Comparison of ENCODE assay signal across 8 cellular contexts in the genomic region with DNA sequence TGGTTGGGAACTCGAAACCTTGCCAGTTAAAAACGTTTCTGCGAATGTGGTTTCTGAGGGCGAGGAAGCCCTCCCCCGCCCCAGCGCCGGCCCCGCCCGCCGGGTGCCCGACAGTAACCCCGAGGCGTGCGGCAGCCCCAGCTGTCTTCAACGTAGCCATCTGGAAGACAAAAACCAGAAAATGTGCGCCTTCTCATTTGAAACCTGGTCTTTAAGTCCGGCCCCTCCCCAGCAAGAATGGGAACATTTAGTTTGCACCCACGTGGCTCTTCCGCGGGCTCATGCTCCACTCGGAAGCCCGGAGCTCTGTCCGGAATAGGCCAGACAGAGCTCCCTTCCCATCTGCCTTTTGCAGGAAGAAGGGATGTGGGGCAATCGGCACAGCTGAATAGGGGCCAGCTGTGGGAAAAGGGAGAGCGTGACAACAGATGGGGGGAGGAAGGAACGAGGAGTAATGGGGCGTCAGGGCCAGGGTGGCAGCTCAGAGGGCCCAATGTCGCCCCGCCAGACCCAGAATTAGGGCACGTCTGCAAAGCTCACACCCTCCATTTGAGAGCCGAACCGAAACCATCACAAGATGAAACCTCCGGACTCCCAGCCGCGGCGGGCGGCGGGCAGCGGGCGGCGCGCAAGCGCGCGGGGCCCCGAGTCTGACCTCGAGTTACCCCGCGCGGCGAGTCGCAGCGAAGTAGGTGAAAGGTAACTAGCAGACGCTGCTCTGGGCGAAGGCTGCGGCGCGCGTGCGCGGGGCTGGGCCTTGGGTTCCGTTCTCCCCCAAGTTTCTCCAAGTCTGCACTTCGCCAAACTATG.
DNase-seq lines count a peak whose midpoint lies in the region; ATAC-seq and TF ChIP-seq lines count a peak whose summit lies in the region.

No MANE protein-coding gene starts in this region.

- TF ChIP-seq RAD21 in Ishikawa (IDR thresholded peaks at IDR 0.05; ENCODE audit: low read depth): no peak

- DNase-seq in DMS114 treated with DMSO at 0.1 percent for 48 hours (lab: John Stamatoyannopoulos, UW; ENCODE audit: unreplicated experiment) (peak; percentile 14), RWPE2 (ENCODE audit: low spot score) (peak; percentile 76), fibroblast of pulmonary artery (ENCODE audit: low read depth) (peak; percentile 96)
- peak; percentile 75 for DNase-seq in activated T-helper 9 cell treated with anti-CD3 and anti-CD28 coated beads, Interleukin-2, amount 50 U/mL, for 16 hours (ENCODE audit: low read depth)
- peak; percentile 93 for DNase-seq in natural killer cell treated with Interleukin-12 subunit alpha and Interleukin-12 subunit beta and Interleukin-15 and Interleukin-18, amount 100 ng/mL, for 72 hours (ENCODE audit: low spot score)
- peak; percentile 74 for DNase-seq in stimulated activated naive CD4-positive, alpha-beta T cell treated with Interleukin-2 at 50 U/mL for 16 hours (lab: John Stamatoyannopoulos, UW)

- no peaks in the 10 kb centered on the region for H3K36me3 ChIP-seq in RWPE2 (ENCODE audit: low read depth)

- peaks cover 6% of the 10 kb centered on the region for H3K4me1 ChIP-seq in RWPE2 (ENCODE audit: insufficient read depth, poor library complexity, severe bottlenecking)

- no peaks in the 10 kb centered on the region for H3K9me3 ChIP-seq in RWPE2 (ENCODE audit: severe bottlenecking)

- H3K27ac ChIP-seq in RWPE2 (ENCODE audit: poor library complexity, severe bottlenecking): peak overlapping the region; percentile 54

- peak; percentile 84 for ATAC-seq in GM21576 (IDR thresholded peaks at IDR 0.05; ENCODE audit: unreplicated experiment)
- ATAC-seq in RWPE2 (ENCODE audit: low read depth): peak; percentile 75
- ATAC-seq in natural killer cell treated with Interleukin-12 subunit alpha and Interleukin-12 subunit beta and Interleukin-15 and Interleukin-18, amount 100 ng/mL, for 72 hours: peak; percentile 92

- peak overlapping the region; percentile 91 for H3K4me3 Mint-ChIP-seq in natural killer cell treated with Interleukin-12 subunit alpha and Interleukin-12 subunit beta and Interleukin-15 and Interleukin-18, amount 100 ng/mL, for 72 hours

- H3K4me1 Mint-ChIP-seq in natural killer cell treated with Interleukin-12 subunit alpha and Interleukin-12 subunit beta and Interleukin-15 and Interleukin-18, amount 100 ng/mL, for 72 hours (ENCODE audit: low read depth in 2 of 2): peaks cover 34 to 45% of the 10 kb centered on the region in 2 donors

- no peak for TF ChIP-seq EP300 in Ishikawa (IDR thresholded peaks at IDR 0.05; ENCODE audit: borderline replicate concordance)

- peaks cover 15 to 19% of the 10 kb centered on the region in 2 donors for H3K27me3 Mint-ChIP-seq in natural killer cell treated with Interleukin-12 subunit alpha and Interleukin-12 subunit beta and Interleukin-15 and Interleukin-18, amount 100 ng/mL, for 72 hours

- TF ChIP-seq CTCF in RWPE2 (IDR thresholded peaks at IDR 0.05; ENCODE audit: poor library complexity, severe bottlenecking) (no peak), fibroblast of pulmonary artery (IDR thresholded peaks at IDR 0.05; ENCODE audit: low read length, missing control alignments) (no peak)

- H3K36me3 Mint-ChIP-seq in natural killer cell treated with Interleukin-12 subunit alpha and Interleukin-12 subunit beta and Interleukin-15 and Interleukin-18, amount 100 ng/mL, for 72 hours: no peaks in the 10 kb centered on the region

- H3K4me3 ChIP-seq in RWPE2 (ENCODE audit: severe bottlenecking) (peak overlapping the region; percentile 44), fibroblast of pulmonary artery (replicated peaks; ENCODE audit: low read depth, low read length) (peak overlapping the region; percentile 66)

- H3K27ac Mint-ChIP-seq in natural killer cell treated with Interleukin-12 subunit alpha and Interleukin-12 subunit beta and Interleukin-15 and Interleukin-18, amount 100 ng/mL, for 72 hours: peak overlapping the region; percentile 87 to 89

- no peaks in the 10 kb centered on the region for H3K9me3 Mint-ChIP-seq in natural killer cell treated with Interleukin-12 subunit alpha and Interleukin-12 subunit beta and Interleukin-15 and Interleukin-18, amount 100 ng/mL, for 72 hours

- H3K27me3 ChIP-seq in RWPE2 (ENCODE audit: insufficient read depth, poor library complexity, severe bottlenecking): no peaks in the 10 kb centered on the region

TF ChIP-seq in Ishikawa, 13 proteins besides CTCF, POLR2A, EP300 and RAD21:
- TF ChIP-seq, protein P1, sequence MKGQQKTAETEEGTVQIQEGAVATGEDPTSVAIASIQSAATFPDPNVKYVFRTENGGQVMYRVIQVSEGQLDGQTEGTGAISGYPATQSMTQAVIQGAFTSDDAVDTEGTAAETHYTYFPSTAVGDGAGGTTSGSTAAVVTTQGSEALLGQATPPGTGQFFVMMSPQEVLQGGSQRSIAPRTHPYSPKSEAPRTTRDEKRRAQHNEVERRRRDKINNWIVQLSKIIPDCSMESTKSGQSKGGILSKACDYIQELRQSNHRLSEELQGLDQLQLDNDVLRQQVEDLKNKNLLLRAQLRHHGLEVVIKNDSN (IDR thresholded peaks at IDR 0.05): 0 out of 2 replicates have a peak, but pooled peaks have one; percentile 29
- TF ChIP-seq MAX (IDR thresholded peaks at IDR 0.05) (peak; percentile 83; the same call in 1 of the 2 replicates), CEBPB (IDR thresholded peaks at IDR 0.05) (no peak), TAF1 (IDR thresholded peaks at IDR 0.05; ENCODE audit: low read depth) (peak; percentile 26; the same call in 1 of the 2 replicates), ZBTB7A (IDR thresholded peaks at IDR 0.05; ENCODE audit: low read depth) (no peak), YY1 (IDR thresholded peaks at IDR 0.05; ENCODE audit: low read depth) (no peak), TCF12 (IDR thresholded peaks at IDR 0.05; ENCODE audit: low read depth) (0 out of 2 replicates have a peak, but pooled peaks have one; percentile 21)

Comparison
In these comparisons a context has a peak if more than half of its experiments do, and no peak if none do; other contexts are left out.
1. Peak in every context shown above with its lines: DNase-seq, ATAC-seq, H3K4me3 ChIP-seq and H3K27ac ChIP-seq.
2. DNase-seq: peak in every context shown above with its lines; median percentile 96 in fibroblast of pulmonary artery; 93 in natural killer cell treated with Interleukin-12 subunit alpha and Interleukin-12 subunit beta and Interleukin-15 and Interleukin-18, amount 100 ng/mL, for 72 hours; 76 in RWPE2; 75 in activated T-helper 9 cell treated with anti-CD3 and anti-CD28 coated beads, Interleukin-2, amount 50 U/mL, for 16 hours; 74 in stimulated activated naive CD4-positive, alpha-beta T cell treated with Interleukin-2 at 50 U/mL for 16 hours; 14 in DMS114 treated with DMSO at 0.1 percent for 48 hours.